In genomic region chr9:18479405-18479804, GRCh38 we compare ENCODE assay signal across 11 cellular contexts. TPM values are rescaled to one million over a fixed set of nuclear protein-coding genes. Genes with fewer than 3 reads are reported as not detected.
"Had no signal": no experiment of that assay in that cellular context is flagged by ENCODE, and none has a peak within 500 bp of the region (broad histone marks: within the 10 kb centered on the region; RNA-seq: fewer than 3 reads in every experiment).

No MANE protein-coding gene starts in this region.

- H3K27ac ChIP-seq: hepatocyte, VCaP had no signal

- H3K9me3 Mint-ChIP-seq: activated CD4-positive, alpha-beta memory T cell treated with anti-CD3 and anti-CD28 coated beads, Interleukin-2, amount 10 ng/mL, durations not matched to agents 7 days and 5 days; activated naive CD8-positive, alpha-beta T cell treated with anti-CD3 and anti-CD28 coated beads, Interleukin-2, amount 10 ng/mL, durations not matched to agents 7 days and 5 days; activated T-cell treated with anti-CD3 and anti-CD28 coated beads, Interleukin-2, amount 50 U/mL, for 72 hours; naive B cell; stimulated activated effector memory CD8-positive, alpha-beta T cell treated with anti-CD3 and anti-CD28 coated beads, Interleukin-12 subunit alpha, Interleukin-12 subunit beta, amount 100 ng/mL, for 72 hours had no signal

- H3K4me1 Mint-ChIP-seq: activated CD4-positive, alpha-beta memory T cell treated with anti-CD3 and anti-CD28 coated beads, Interleukin-2, amount 10 ng/mL, durations not matched to agents 7 days and 5 days; activated naive CD8-positive, alpha-beta T cell treated with anti-CD3 and anti-CD28 coated beads, Interleukin-2, amount 10 ng/mL, durations not matched to agents 7 days and 5 days; naive B cell; stimulated activated effector memory CD8-positive, alpha-beta T cell treated with anti-CD3 and anti-CD28 coated beads, Interleukin-12 subunit alpha, Interleukin-12 subunit beta, amount 100 ng/mL, for 72 hours had no signal

- H3K27ac Mint-ChIP-seq: activated CD4-positive, alpha-beta memory T cell treated with anti-CD3 and anti-CD28 coated beads, Interleukin-2, amount 10 ng/mL, durations not matched to agents 7 days and 5 days; activated naive CD8-positive, alpha-beta T cell treated with anti-CD3 and anti-CD28 coated beads, Interleukin-2, amount 10 ng/mL, durations not matched to agents 7 days and 5 days; activated T-cell treated with anti-CD3 and anti-CD28 coated beads, Interleukin-2, amount 50 U/mL, for 72 hours; naive B cell; stimulated activated effector memory CD8-positive, alpha-beta T cell treated with anti-CD3 and anti-CD28 coated beads, Interleukin-12 subunit alpha, Interleukin-12 subunit beta, amount 100 ng/mL, for 72 hours had no signal

- H2AFZ ChIP-seq: hepatocyte had no signal

- H3K4me3 ChIP-seq: coronary artery, hepatocyte had no signal

- H3K27me3 ChIP-seq: hepatocyte had no signal

- ATAC-seq: activated T-cell treated with anti-CD3 and anti-CD28 coated beads, Interleukin-2, amount 50 U/mL, for 72 hours; stimulated activated effector memory CD8-positive, alpha-beta T cell treated with anti-CD3 and anti-CD28 coated beads, Interleukin-12 subunit alpha, Interleukin-12 subunit beta, amount 100 ng/mL, for 72 hours had no signal

- DNase-seq: activated CD4-positive, alpha-beta memory T cell treated with anti-CD3 and anti-CD28 coated beads, Interleukin-2, amount 10 ng/mL, durations not matched to agents 7 days and 5 days; activated CD8-positive, alpha-beta memory T cell treated with anti-CD3 and anti-CD28 coated beads, Interleukin-2, amount 50 U/mL, for 4 hours; activated naive CD8-positive, alpha-beta T cell treated with anti-CD3 and anti-CD28 coated beads, Interleukin-2, amount 10 ng/mL, durations not matched to agents 7 days and 5 days; activated T-cell treated with anti-CD3 and anti-CD28 coated beads, Interleukin-2, amount 50 U/mL, for 72 hours; effector memory CD4-positive, alpha-beta T cell; naive B cell; trophoblast cell had no signal

- H3K36me3 Mint-ChIP-seq: activated naive CD8-positive, alpha-beta T cell treated with anti-CD3 and anti-CD28 coated beads, Interleukin-2, amount 10 ng/mL, durations not matched to agents 7 days and 5 days; naive B cell; stimulated activated effector memory CD8-positive, alpha-beta T cell treated with anti-CD3 and anti-CD28 coated beads, Interleukin-12 subunit alpha, Interleukin-12 subunit beta, amount 100 ng/mL, for 72 hours had no signal

- H3K4me3 Mint-ChIP-seq: activated CD4-positive, alpha-beta memory T cell treated with anti-CD3 and anti-CD28 coated beads, Interleukin-2, amount 10 ng/mL, durations not matched to agents 7 days and 5 days; activated naive CD8-positive, alpha-beta T cell treated with anti-CD3 and anti-CD28 coated beads, Interleukin-2, amount 10 ng/mL, durations not matched to agents 7 days and 5 days; activated T-cell treated with anti-CD3 and anti-CD28 coated beads, Interleukin-2, amount 50 U/mL, for 72 hours; naive B cell; stimulated activated effector memory CD8-positive, alpha-beta T cell treated with anti-CD3 and anti-CD28 coated beads, Interleukin-12 subunit alpha, Interleukin-12 subunit beta, amount 100 ng/mL, for 72 hours had no signal

- H3K4me2 ChIP-seq: hepatocyte had no signal

RNA-seq across cellular contexts. Expression of gene ADAMTSL1, which starts 5.5 kb away (rescaled TPM):
- total RNA-seq: activated CD4-positive, alpha-beta memory T cell treated with anti-CD3 and anti-CD28 coated beads, Interleukin-2, amount 10 ng/mL, durations not matched to agents 7 days and 5 days; activated naive CD8-positive, alpha-beta T cell treated with anti-CD3 and anti-CD28 coated beads, Interleukin-2, amount 10 ng/mL, durations not matched to agents 7 days and 5 days; activated T-cell treated with anti-CD3 and anti-CD28 coated beads, Interleukin-2, amount 50 U/mL, for 72 hours had no signal
